8 cellular contexts compared by ENCODE assay signal in the genomic region with DNA sequence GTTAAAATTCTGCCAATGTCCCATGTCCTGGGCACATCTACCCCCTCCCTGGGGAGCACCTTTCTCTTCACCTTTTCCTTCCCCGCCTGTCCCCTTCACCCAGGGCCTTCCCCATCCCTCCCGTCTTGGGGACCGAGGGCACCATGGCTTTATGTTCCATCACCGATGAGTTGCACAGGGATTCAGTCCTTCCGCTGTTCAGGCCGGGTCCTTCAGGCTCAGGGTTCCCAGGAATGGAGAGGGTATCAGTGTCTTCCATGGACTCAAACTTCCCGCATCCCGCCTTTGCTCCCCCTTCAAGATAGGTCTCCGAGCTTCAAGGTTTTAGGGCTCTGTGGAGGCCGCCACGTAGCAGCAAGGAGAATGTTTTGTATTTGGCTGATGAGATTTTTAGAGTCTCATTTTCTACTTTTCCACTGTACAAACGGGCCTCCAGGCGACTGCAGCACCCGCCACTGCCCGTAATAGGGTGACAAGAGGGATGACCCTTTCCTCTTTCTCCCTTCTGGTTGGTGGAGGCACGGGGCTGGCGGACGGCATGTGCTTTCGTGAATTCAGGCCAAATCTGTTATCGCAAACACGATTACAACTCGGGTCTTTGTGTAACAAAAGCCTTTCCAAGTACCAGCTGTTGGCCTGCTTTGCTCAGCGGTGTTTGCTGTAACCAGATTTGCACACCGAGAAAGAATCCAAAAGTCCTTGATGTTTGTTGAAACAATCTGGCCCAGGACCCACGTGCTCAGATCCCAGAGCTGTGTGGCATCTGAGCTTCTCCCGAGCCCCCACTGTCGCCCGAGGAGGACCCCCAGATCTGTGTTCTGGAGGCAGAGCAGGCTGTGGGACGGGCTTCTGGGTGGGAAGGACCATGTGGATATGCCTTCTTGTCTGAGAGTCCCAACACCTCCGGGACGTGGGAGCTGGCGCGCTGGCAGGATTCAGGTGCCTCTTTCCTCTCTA.
A peak's percentile ranks its signal among the peaks of the same experiment; 100 is the strongest.
DNase-seq lines count a peak whose midpoint lies in the region; ATAC-seq and TF ChIP-seq lines count a peak whose summit lies in the region.

No MANE protein-coding gene starts in this region.

- H3K4me3 Mint-ChIP-seq in activated CD4-positive, alpha-beta T cell treated with anti-CD3 and anti-CD28 coated beads, Interleukin-2, amount 10 ng/mL, durations not matched to agents 7 days and 5 days = peak overlapping the region; percentile 86

- H3K36me3 ChIP-seq in adrenal gland (replicated peaks in 1 of 2) (no peaks in the 10 kb centered on the region), left lung (no peaks in the 10 kb centered on the region), tibial artery (no peaks in the 10 kb centered on the region)

- TF ChIP-seq POLR2A in adrenal gland (IDR thresholded peaks at IDR 0.05) = peak in 1 of 2 donors; percentile 84

- no peak overlapping the region for H3K4me3 ChIP-seq in adrenal gland
- no peak overlapping the region for H3K4me3 ChIP-seq in left lung
- peak overlapping the region; percentile 9 to 63 for H3K4me3 ChIP-seq in tibial artery

- H3K27me3 ChIP-seq in adrenal gland (no peaks in the 10 kb centered on the region), left lung (peaks cover 0 to 4% of the 10 kb centered on the region in 2 donors), tibial artery (no peaks in the 10 kb centered on the region)

- intact Hi-C loops in adrenal gland (cut with DNase I) (no loop called here), left lung (cut with DNase I) (no loop called here), tibial artery (cut with DNase I; ENCODE audit: low total_unique reads) (no loop called here)

- H3K27ac Mint-ChIP-seq in activated CD4-positive, alpha-beta T cell treated with anti-CD3 and anti-CD28 coated beads, Interleukin-2, amount 10 ng/mL, durations not matched to agents 7 days and 5 days = peak overlapping the region; percentile 89

- H3K4me1 ChIP-seq in adrenal gland (replicated peaks in 1 of 2) = peaks cover 74 to 86% of the 10 kb centered on the region in 2 donors
- H3K4me1 ChIP-seq in left lung = peaks cover 52 to 95% of the 10 kb centered on the region in 2 donors
- peaks cover 2 to 84% (median 81%) of the 10 kb centered on the region in 4 donors for H3K4me1 ChIP-seq in tibial artery

- peaks cover 74% of the 10 kb centered on the region for H3K4me1 Mint-ChIP-seq in activated CD4-positive, alpha-beta T cell treated with anti-CD3 and anti-CD28 coated beads, Interleukin-2, amount 10 ng/mL, durations not matched to agents 7 days and 5 days

- H3K9me3 Mint-ChIP-seq in activated CD4-positive, alpha-beta T cell treated with anti-CD3 and anti-CD28 coated beads, Interleukin-2, amount 10 ng/mL, durations not matched to agents 7 days and 5 days = no peaks in the 10 kb centered on the region

- peak; percentile 4 for ATAC-seq in left lung
- no peak for ATAC-seq in HG03432 (IDR thresholded peaks at IDR 0.05; ENCODE audit: unreplicated experiment)

- peaks cover 58% of the 10 kb centered on the region for H3K36me3 Mint-ChIP-seq in activated CD4-positive, alpha-beta T cell treated with anti-CD3 and anti-CD28 coated beads, Interleukin-2, amount 10 ng/mL, durations not matched to agents 7 days and 5 days (ENCODE audit: low read depth)

- CTCF ChIA-PET in activated CD4-positive, alpha-beta T cell treated with anti-CD3 and anti-CD28 coated beads, Interleukin-2, amount 10 ng/mL, durations not matched to agents 7 days and 5 days (lab: Charles Lee) = interaction anchor here (0.7 to 4.7 kb wide), 9 partner anchors 10 to 117 kb away, joined by 3 to 25 read pairs (median 6); no protein-coding TSS in a partner anchor

- no peak for DNase-seq in activated CD4-positive, alpha-beta T cell treated with anti-CD3 and anti-CD28 coated beads, Interleukin-2, amount 10 ng/mL, durations not matched to agents 7 days and 5 days
- no peak for DNase-seq in activated CD4-positive, alpha-beta T cell treated with anti-CD3 and anti-CD28 coated beads, Interleukin-2, amount 50 U/mL, for 4 hours
- DNase-seq in adrenal gland (peak; percentile 76 to 93 (median 92)), left lung (no peak), tibial artery (peak in 1 of 2 donors; percentile 82), HCEC 1CT (no peak)
- DNase-seq in stimulated activated CD4-positive, alpha-beta T cell treated with anti-CD3 and anti-CD28 coated beads, Interleukin-12 subunit alpha, Interleukin-12 subunit beta, amount 100 ng/mL, for 4 hours = no peak

- H3K9me3 ChIP-seq in adrenal gland (replicated peaks in 1 of 3) (no peaks in the 10 kb centered on the region), left lung (no peaks in the 10 kb centered on the region), tibial artery (no peaks in the 10 kb centered on the region)

- H3K27ac ChIP-seq in adrenal gland = peak overlapping the region; percentile 42 to 99 (median 96)
- H3K27ac ChIP-seq in left lung = peak overlapping the region in 1 of 2 donors; percentile 61
- peak overlapping the region; percentile 88 to 97 for H3K27ac ChIP-seq in tibial artery

- WGBS in adrenal gland, 4 donors = 37 to 52% (median 46%) methylated on average over 21 to 33 of the region's 33 CpGs

- no peaks in the 10 kb centered on the region for H3K27me3 Mint-ChIP-seq in activated CD4-positive, alpha-beta T cell treated with anti-CD3 and anti-CD28 coated beads, Interleukin-2, amount 10 ng/mL, durations not matched to agents 7 days and 5 days

- POLR2A ChIA-PET in activated CD4-positive, alpha-beta T cell treated with anti-CD3 and anti-CD28 coated beads, Interleukin-2, amount 10 ng/mL, durations not matched to agents 7 days and 5 days (lab: Charles Lee) = interaction anchor here (1.1 kb wide), 1 partner anchor 23 kb away, joined by 5 read pairs; no protein-coding TSS in a partner anchor

- no peak for TF ChIP-seq CTCF in adrenal gland (IDR thresholded peaks at IDR 0.05)
- TF ChIP-seq CTCF in left lung (IDR thresholded peaks at IDR 0.05) = no peak
- no peak for TF ChIP-seq CTCF in tibial artery (IDR thresholded peaks at IDR 0.05)

Comparison
In these comparisons a context has a peak if more than half of its experiments do, and no peak if none do; other contexts are left out.
1. DNase-seq: peak in adrenal gland (7 of 7); none in activated CD4-positive, alpha-beta T cell treated with anti-CD3 and anti-CD28 coated beads, Interleukin-2, amount 10 ng/mL, durations not matched to agents 7 days and 5 days (single experiment), activated CD4-positive, alpha-beta T cell treated with anti-CD3 and anti-CD28 coated beads, Interleukin-2, amount 50 U/mL, for 4 hours (0 of 2), left lung (0 of 2), stimulated activated CD4-positive, alpha-beta T cell treated with anti-CD3 and anti-CD28 coated beads, Interleukin-12 subunit alpha, Interleukin-12 subunit beta, amount 100 ng/mL, for 4 hours (single experiment) and HCEC 1CT (single experiment).
2. H3K4me3 ChIP-seq: peak in tibial artery (2 of 2); none in adrenal gland (0 of 4) and left lung (0 of 2).